Comparison of ENCODE assay signal across 10 cellular contexts in the genomic region with DNA sequence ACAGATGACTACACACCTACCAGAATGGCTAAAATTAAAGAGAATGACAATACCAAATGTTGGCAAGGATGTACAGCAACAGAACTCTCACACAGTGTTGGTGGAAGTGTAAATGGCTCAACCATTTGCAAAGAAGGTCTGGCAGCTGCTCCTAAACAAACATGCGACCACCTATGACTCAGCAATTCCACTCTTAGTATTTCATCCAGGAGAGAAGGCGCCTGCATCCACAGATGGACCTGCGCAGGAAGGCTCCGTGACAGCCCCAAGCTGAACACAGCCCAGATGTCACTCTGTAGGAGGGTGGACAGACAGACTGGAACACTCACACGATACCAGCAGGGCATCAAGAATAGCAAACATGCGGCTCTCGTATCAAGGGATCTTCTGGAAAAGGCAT. TPM values are rescaled to one million over a fixed set of nuclear protein-coding genes. Genes with fewer than 3 reads are reported as not detected.
DNase-seq lines count a peak whose midpoint lies in the region; ATAC-seq and TF ChIP-seq lines count a peak whose summit lies in the region.
"Had no signal": no experiment of that assay in that cellular context is flagged by ENCODE, and none has a peak within 500 bp of the region (broad histone marks: within the 10 kb centered on the region; RNA-seq: fewer than 3 reads in every experiment).

No MANE protein-coding gene starts in this region.

- H3K36me3 ChIP-seq in spleen, result peaks cover 0 to 49% (median 32%) of the 10 kb centered on the region in 6 donors

- no peak overlapping the region for H3K27ac ChIP-seq in spleen
- H3K27ac ChIP-seq: parathyroid adenoma had no signal

- TF ChIP-seq CTCF in fibroblast of the aortic adventitia (IDR thresholded peaks at IDR 0.05; ENCODE audit: insufficient read depth, low read length) (no peak), spleen (IDR thresholded peaks at IDR 0.05 in 8 of 11, conservative IDR thresholded peaks at IDR 0.05 in 3 of 11) (no peak), GM10248 (IDR thresholded peaks at IDR 0.05; ENCODE audit: control extremely low read depth, extremely low read depth, low read depth, missing control alignments) (no peak)

- CTCF ChIA-PET in GM10248 (lab: Yijun Ruan, JAX), result no interaction called here

- POLR2A ChIA-PET in GM10248 (lab: Yijun Ruan, JAX), result no interaction called here

- H3K36me3 Mint-ChIP-seq in activated CD4-positive, alpha-beta T cell treated with anti-CD3 and anti-CD28 coated beads, Interleukin-2, amount 10 ng/mL, durations not matched to agents 24 days and 14 days (ENCODE audit: low read depth), result peaks cover 32% of the 10 kb centered on the region

- peak overlapping the region; percentile 65 for H3K4me3 Mint-ChIP-seq in activated CD4-positive, alpha-beta T cell treated with anti-CD3 and anti-CD28 coated beads, Interleukin-2, amount 10 ng/mL, durations not matched to agents 24 days and 14 days

- no peaks in the 10 kb centered on the region for H3K9me3 ChIP-seq in spleen

- H3K9me3 Mint-ChIP-seq in activated CD4-positive, alpha-beta T cell treated with anti-CD3 and anti-CD28 coated beads, Interleukin-2, amount 10 ng/mL, durations not matched to agents 24 days and 14 days, result no peaks in the 10 kb centered on the region

- no peak for ATAC-seq in HG03039 (IDR thresholded peaks at IDR 0.05; ENCODE audit: unreplicated experiment)

- H3K27me3 Mint-ChIP-seq in activated CD4-positive, alpha-beta T cell treated with anti-CD3 and anti-CD28 coated beads, Interleukin-2, amount 10 ng/mL, durations not matched to agents 24 days and 14 days, result no peaks in the 10 kb centered on the region

- peak overlapping the region; percentile 78 for H3K27ac Mint-ChIP-seq in activated CD4-positive, alpha-beta T cell treated with anti-CD3 and anti-CD28 coated beads, Interleukin-2, amount 10 ng/mL, durations not matched to agents 24 days and 14 days

- H3K4me1 ChIP-seq in spleen, result peaks cover 59 to 94% (median 73%) of the 10 kb centered on the region in 6 donors

- H3K4me1 Mint-ChIP-seq in activated CD4-positive, alpha-beta T cell treated with anti-CD3 and anti-CD28 coated beads, Interleukin-2, amount 10 ng/mL, durations not matched to agents 24 days and 14 days, result peaks cover 61% of the 10 kb centered on the region

- no peak for DNase-seq in activated CD4-positive, alpha-beta T cell treated with anti-CD3 and anti-CD28 coated beads, Interleukin-2, amount 10 ng/mL, durations not matched to agents 24 days and 14 days
- DNase-seq in activated CD4-positive, alpha-beta T cell treated with anti-CD3 and anti-CD28 coated beads, Interleukin-2, amount 50 U/mL, for 48 hours, result no peak
- DNase-seq in SHP77 treated with DMSO at 0.1 percent for 48 hours (lab: John Stamatoyannopoulos, UW) (peak; percentile 86), fibroblast of the aortic adventitia (ENCODE audit: low read depth) (peak; percentile 51), spleen (peak; percentile 12), GM10248 (ENCODE audit: extremely low spot score) (no peak)
- no peak for DNase-seq in stimulated activated CD4-positive, alpha-beta T cell treated with anti-CD3 and anti-CD28 coated beads, Interleukin-4, amount 100 ng/mL, for 4 hours

- intact Hi-C loops in activated CD4-positive, alpha-beta T cell treated with anti-CD3 and anti-CD28 coated beads, Interleukin-2, amount 10 ng/mL, durations not matched to agents 24 days and 14 days (cut with micrococcal nuclease), result loop anchor here (2.0 kb wide), 1 partner anchor 16 kb away; no protein-coding TSS in a partner anchor
- intact Hi-C loops in spleen (cut with DNase I; ENCODE audit: low total_unique reads), result no loop called here

- H3K4me3 ChIP-seq in fibroblast of the aortic adventitia (ENCODE audit: low read depth, low read length) (no peak overlapping the region), spleen (no peak overlapping the region)

- 70 to 81% (median 79%) methylated on average over 7 of the region's 7 CpGs for WGBS in spleen, 5 donors

- TF ChIP-seq POLR2A in spleen (IDR thresholded peaks at IDR 0.05), result no peak

- H3K27me3 ChIP-seq in spleen (replicated peaks in 1 of 7), result no peaks in the 10 kb centered on the region

RNA-seq across cellular contexts. Expression of gene PTTG1IP, which starts 6.7 kb away (rescaled TPM):
- total RNA-seq in activated CD4-positive, alpha-beta T cell treated with anti-CD3 and anti-CD28 coated beads, Interleukin-2, amount 10 ng/mL, durations not matched to agents 24 days and 14 days, result 44.2 and 46.5 TPM in 2 replicates
- total RNA-seq in fibroblast of the aortic adventitia (ENCODE audit: low replicate concordance) (226 and 233 TPM in 2 replicates), spleen (100 to 1,000 TPM; 121 to 189 (median 165) TPM)
- polyA plus RNA-seq in spleen, result 10 to 100 TPM; 57.6 to 69.3 (median 64.9) TPM

RNA-seq across cellular contexts. Expression of gene SUMO3, which starts 48.9 kb away (rescaled TPM):
- 90.3 and 90.6 TPM in 2 replicates for total RNA-seq in activated CD4-positive, alpha-beta T cell treated with anti-CD3 and anti-CD28 coated beads, Interleukin-2, amount 10 ng/mL, durations not matched to agents 24 days and 14 days
- total RNA-seq in fibroblast of the aortic adventitia (ENCODE audit: low replicate concordance), result 43.2 and 130 TPM in 2 replicates
- total RNA-seq in spleen, result 100 to 1,000 TPM in 1 of 7 donors, 10 to 100 TPM in 6; 62.2 to 101 (median 68.6) TPM
- 10 to 100 TPM; 38.2 to 90.7 (median 57.9) TPM for polyA plus RNA-seq in spleen

RNA-seq across cellular contexts. Expression of gene ITGB2, which starts 53.9 kb away (rescaled TPM):
- total RNA-seq in activated CD4-positive, alpha-beta T cell treated with anti-CD3 and anti-CD28 coated beads, Interleukin-2, amount 10 ng/mL, durations not matched to agents 24 days and 14 days, result 265 and 266 TPM in 2 replicates
- total RNA-seq in fibroblast of the aortic adventitia (ENCODE audit: low replicate concordance) (0.09 TPM in 1 of 2 replicates, not detected in the other), spleen (100 to 1,000 TPM; 285 to 754 (median 415) TPM)
- polyA plus RNA-seq in spleen, result 100 to 1,000 TPM in 2 of 3 donors, 10 to 100 TPM in 1; 92.1 to 332 (median 250) TPM
- polyA plus RNA-seq: BJ had no signal

Comparison
In these comparisons a context has a peak if more than half of its experiments do, and no peak if none do; other contexts are left out.
1. DNase-seq: peak in SHP77 treated with DMSO at 0.1 percent for 48 hours (single experiment), fibroblast of the aortic adventitia (single experiment) and spleen (single experiment); none in activated CD4-positive, alpha-beta T cell treated with anti-CD3 and anti-CD28 coated beads, Interleukin-2, amount 10 ng/mL, durations not matched to agents 24 days and 14 days (single experiment), activated CD4-positive, alpha-beta T cell treated with anti-CD3 and anti-CD28 coated beads, Interleukin-2, amount 50 U/mL, for 48 hours (0 of 2), stimulated activated CD4-positive, alpha-beta T cell treated with anti-CD3 and anti-CD28 coated beads, Interleukin-4, amount 100 ng/mL, for 4 hours (0 of 2) and GM10248 (single experiment).
2. RNA of gene ITGB2, which starts 53.9 kb away (total RNA-seq): 285 to 754 TPM in spleen and 265 to 266 TPM in activated CD4-positive, alpha-beta T cell treated with anti-CD3 and anti-CD28 coated beads, Interleukin-2, amount 10 ng/mL, durations not matched to agents 24 days and 14 days; 0.09 TPM in fibroblast of the aortic adventitia; every median in the first group is over 100 times any median in the second.